In the genomic region with DNA sequence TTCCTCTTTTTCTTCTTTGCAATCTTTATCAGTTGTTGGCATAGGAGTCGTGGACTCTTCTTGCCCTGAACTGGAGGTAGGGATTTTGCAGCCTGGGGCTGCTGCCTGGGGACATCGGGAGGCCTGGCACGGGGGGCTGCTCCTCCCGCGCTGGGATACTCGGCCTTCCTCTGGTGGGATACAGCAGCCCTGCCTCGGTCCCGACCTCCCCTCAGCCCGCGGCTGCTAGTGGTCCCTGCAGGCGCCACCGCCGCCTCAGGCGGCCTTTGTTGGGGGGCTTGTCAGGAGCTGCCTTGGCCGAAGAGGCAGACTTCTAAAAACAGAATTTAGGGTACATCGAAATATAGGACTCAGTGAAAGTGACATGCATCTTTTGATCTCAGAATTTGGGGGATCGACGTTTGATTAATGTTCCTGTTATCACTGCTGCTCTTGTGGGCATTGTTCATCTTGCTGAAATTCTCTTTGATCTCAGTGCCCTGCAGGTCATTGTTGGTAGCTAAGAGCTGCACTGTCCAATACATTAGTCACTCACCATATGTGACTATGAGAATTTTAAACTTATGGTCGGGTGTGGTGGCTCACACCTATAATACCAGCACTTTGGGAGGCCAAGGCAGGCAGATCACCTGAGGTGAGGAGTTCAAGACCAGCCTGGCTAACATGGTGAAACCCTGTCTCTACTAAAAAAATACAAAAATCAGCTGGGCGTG, we compare ENCODE assay signal across 27 cellular contexts. TPM values are rescaled to one million over a fixed set of nuclear protein-coding genes. Genes with fewer than 3 reads are reported as not detected.
DNase-seq lines count a peak whose midpoint lies in the region; ATAC-seq, FAIRE-seq and TF ChIP-seq lines count a peak whose summit lies in the region.
"Had no signal": no experiment of that assay in that cellular context is flagged by ENCODE, and none has a peak within 500 bp of the region (broad histone marks: within the 10 kb centered on the region; RNA-seq: fewer than 3 reads in every experiment).

No MANE protein-coding gene starts in this region.

- CTCF ChIA-PET in HEK293 (lab: Yijun Ruan, JAX) (interaction anchor here (0.8 kb wide), 1 partner anchor 51 kb away, joined by 3 read pairs; no protein-coding TSS in a partner anchor), K562 (lab: Yijun Ruan, JAX; ENCODE audit: low intra/inter-chr PET ratio) (no interaction called here)

- no peak for TF ChIP-seq POLR2A in K562 (conservative IDR thresholded peaks at IDR 0.05)

- H3K4me1 Mint-ChIP-seq in stimulated activated naive CD8-positive, alpha-beta T cell treated with anti-CD3 and anti-CD28 coated beads, Interleukin-15, amount 100 ng/mL, for 72 hours = no peaks in the 10 kb centered on the region
- no peaks in the 10 kb centered on the region for H3K4me1 Mint-ChIP-seq in stimulated activated effector memory CD8-positive, alpha-beta T cell treated with anti-CD3 and anti-CD28 coated beads, Interleukin-12 subunit alpha, Interleukin-12 subunit beta, amount 100 ng/mL, for 72 hours

- peak; percentile 26 for ATAC-seq in stimulated activated naive CD8-positive, alpha-beta T cell treated with anti-CD3 and anti-CD28 coated beads, Interleukin-15, amount 100 ng/mL, for 72 hours
- ATAC-seq in stimulated activated naive CD8-positive, alpha-beta T cell treated with anti-CD3 and anti-CD28 coated beads, Interleukin-15, Interleukin-2, amounts not matched to agents 100 U/mL and 50 U/mL, for 24 hours = no peak
- ATAC-seq in K562 = no peak
- no peak for ATAC-seq in stimulated activated effector memory CD8-positive, alpha-beta T cell treated with anti-CD3 and anti-CD28 coated beads, Interleukin-12 subunit alpha, Interleukin-12 subunit beta, amount 100 ng/mL, for 72 hours
- ATAC-seq: T-cell had no signal

- H3K9ac ChIP-seq in K562 (ENCODE audit: insufficient read depth in 1 of 2, low read depth in 2 of 2, low read length in 2 of 2) = no peak overlapping the region; a peak in 1 of 4 replicates
- H3K9ac ChIP-seq: SK-N-SH had no signal

- in situ Hi-C loops in K562 (cut with MboI) = no loop called here

- H3K27me3 ChIP-seq in K562 (ENCODE audit: control insufficient read depth in 2 of 2, insufficient read depth in 2 of 2, low read length in 2 of 2) = peaks cover 0 to 5% of the 10 kb centered on the region in 2 experiments; a peak in 1 of 5 replicates

- H2AFZ ChIP-seq in K562 (ENCODE audit: low read depth, low read length) = no peak overlapping the region
- H2AFZ ChIP-seq: PC-9 had no signal

- FAIRE-seq in K562 (lab: Jason Lieb, UNC) = no peak
- FAIRE-seq: G401.6 had no signal

- DNase-seq in stimulated activated naive CD8-positive, alpha-beta T cell treated with anti-CD3 and anti-CD28 coated beads, Interleukin-15, amount 100 ng/mL, for 72 hours = no peak
- DNase-seq in stimulated activated naive CD8-positive, alpha-beta T cell treated with anti-CD3 and anti-CD28 coated beads, Interleukin-15, Interleukin-2, amounts not matched to agents 100 U/mL and 50 U/mL, for 24 hours = no peak
- no peak for DNase-seq in K562 (ENCODE audit: extremely low read depth in 1 of 4, low spot score in 3 of 4)
- DNase-seq in stimulated activated CD4-positive, alpha-beta T cell treated with anti-CD3 and anti-CD28 coated beads, Interleukin-12 subunit alpha, Interleukin-12 subunit beta, amount 100 ng/mL, for 4 hours = no peak
- DNase-seq in SKM-1 treated with dmso at 0.1 percent for 144 hours (lab: John Stamatoyannopoulos, UW; ENCODE audit: unreplicated experiment) = no peak
- no peak for DNase-seq in stimulated activated effector memory CD8-positive, alpha-beta T cell treated with anti-CD3 and anti-CD28 coated beads, Interleukin-12 subunit alpha, Interleukin-12 subunit beta, amount 100 ng/mL, for 72 hours (ENCODE audit: low spot score in 2 of 2)
- DNase-seq: C1 segment of cervical spinal cord; CD4-positive, alpha-beta memory T cell; COR-L47; DMS53; GOT3; HCEC 1CT; NCI-H1092 treated with DMSO at 0.1 percent for 48 hours; NCI-H1436; NCI-H187 treated with DMSO at 0.1 percent for 48 hours; NCI-H2107; NCI-H446; NCI-H524 treated with DMSO at 0.1 percent for 48 hours; NCI-H774; PC-9; SHP77 treated with DMSO at 0.1 percent for 48 hours; SK-N-SH; T-cell had no signal

- no peak overlapping the region for H3K4me2 ChIP-seq in K562 (ENCODE audit: insufficient read depth, low read length)
- H3K4me2 ChIP-seq: PC-9, SK-N-SH had no signal

- intact Hi-C loops in K562 (cut with micrococcal nuclease) = no loop called here

- H3K9me3 Mint-ChIP-seq in stimulated activated naive CD8-positive, alpha-beta T cell treated with anti-CD3 and anti-CD28 coated beads, Interleukin-15, amount 100 ng/mL, for 72 hours = no peaks in the 10 kb centered on the region
- no peaks in the 10 kb centered on the region for H3K9me3 Mint-ChIP-seq in stimulated activated effector memory CD8-positive, alpha-beta T cell treated with anti-CD3 and anti-CD28 coated beads, Interleukin-12 subunit alpha, Interleukin-12 subunit beta, amount 100 ng/mL, for 72 hours
- H3K9me3 Mint-ChIP-seq: IgD-negative memory B cell had no signal

- peaks cover 25% of the 10 kb centered on the region for H3K36me3 Mint-ChIP-seq in stimulated activated effector memory CD8-positive, alpha-beta T cell treated with anti-CD3 and anti-CD28 coated beads, Interleukin-12 subunit alpha, Interleukin-12 subunit beta, amount 100 ng/mL, for 72 hours

- H3K9me3 ChIP-seq in HEK293 (ENCODE audit: control insufficient read depth, insufficient read depth, low read depth, low read length) (no peaks in the 10 kb centered on the region), K562 (replicated peaks; ENCODE audit: control insufficient read depth, insufficient read depth, low read depth, low read length) (no peaks in the 10 kb centered on the region)
- H3K9me3 ChIP-seq: SK-N-SH had no signal

- H3K4me3 Mint-ChIP-seq in stimulated activated naive CD8-positive, alpha-beta T cell treated with anti-CD3 and anti-CD28 coated beads, Interleukin-15, amount 100 ng/mL, for 72 hours = no peak overlapping the region
- no peak overlapping the region for H3K4me3 Mint-ChIP-seq in stimulated activated effector memory CD8-positive, alpha-beta T cell treated with anti-CD3 and anti-CD28 coated beads, Interleukin-12 subunit alpha, Interleukin-12 subunit beta, amount 100 ng/mL, for 72 hours
- H3K4me3 Mint-ChIP-seq: CD4-positive, alpha-beta memory T cell; IgD-negative memory B cell; T-cell had no signal

- H3K79me2 ChIP-seq in K562 (ENCODE audit: control insufficient read depth, insufficient read depth, low read length) = no peaks in the 10 kb centered on the region

- no peak for TF ChIP-seq EP300 in K562 (IDR thresholded peaks at IDR 0.05; ENCODE audit: low read length)

- POLR2A ChIA-PET in HEK293 (lab: Yijun Ruan, JAX) = interaction anchor here (1.2 kb wide), 1 partner anchor 13 kb away, joined by 7 read pairs; no protein-coding TSS in a partner anchor
- POLR2A ChIA-PET in K562 (lab: Yijun Ruan, JAX) = interaction anchor here (0.6 to 1.3 kb wide), 4 partner anchors 10 to 140 kb away, joined by 3 to 4 read pairs (median 3); a partner anchor contains a TSS

- peaks cover 4% of the 10 kb centered on the region for H4K20me1 ChIP-seq in K562 (replicated peaks; ENCODE audit: control insufficient read depth, insufficient read depth, low read length)

- H3K4me1 ChIP-seq in HEK293 (ENCODE audit: control insufficient read depth, insufficient read depth, low read length) = no peaks in the 10 kb centered on the region
- peaks cover 0 to 5% of the 10 kb centered on the region in 2 experiments; a peak in 1 of 5 replicates for H3K4me1 ChIP-seq in K562 (replicated peaks in 1 of 2; ENCODE audit: control insufficient read depth in 2 of 2, insufficient read depth in 2 of 2, low read length in 2 of 2)

- H3K4me3 ChIP-seq in HEK293 (ENCODE audit: low read depth, low read length) = no peak overlapping the region
- no peak overlapping the region for H3K4me3 ChIP-seq in K562
- H3K4me3 ChIP-seq: PC-9 had no signal

- WGBS in K562 (ENCODE audit: insufficient coverage, low coverage, missing lambda C conversion rate) = 57% methylated on average over 19 of the region's 20 CpGs

- H3K27ac ChIP-seq in HEK293 (ENCODE audit: extremely low read depth, low read depth, low read length) (no peak overlapping the region), K562 (ENCODE audit: extremely low read depth, low read depth, low read length) (no peak overlapping the region)
- H3K27ac ChIP-seq: PC-9, RWPE1 had no signal

- TF ChIP-seq CTCF in HEK293 (tag by site-specific recombination; IDR thresholded peaks at IDR 0.05) (no peak), K562 (IDR thresholded peaks at IDR 0.05 in 2 of 3, conservative IDR thresholded peaks at IDR 0.05 in 1 of 3; ENCODE audit: insufficient read depth in 2 of 3, low read depth in 1 of 3, low read length in 3 of 3) (no peak)

- no peaks in the 10 kb centered on the region for H3K9me1 ChIP-seq in K562 (ENCODE audit: control insufficient read depth, insufficient read depth, low read length)

- no peak overlapping the region for H3K27ac Mint-ChIP-seq in stimulated activated naive CD8-positive, alpha-beta T cell treated with anti-CD3 and anti-CD28 coated beads, Interleukin-15, amount 100 ng/mL, for 72 hours
- H3K27ac Mint-ChIP-seq in stimulated activated effector memory CD8-positive, alpha-beta T cell treated with anti-CD3 and anti-CD28 coated beads, Interleukin-12 subunit alpha, Interleukin-12 subunit beta, amount 100 ng/mL, for 72 hours = no peak overlapping the region
- H3K27ac Mint-ChIP-seq: CD4-positive, alpha-beta memory T cell; IgD-negative memory B cell; T-cell had no signal

- no peaks in the 10 kb centered on the region for H3K27me3 Mint-ChIP-seq in stimulated activated naive CD8-positive, alpha-beta T cell treated with anti-CD3 and anti-CD28 coated beads, Interleukin-15, amount 100 ng/mL, for 72 hours
- H3K27me3 Mint-ChIP-seq: CD4-positive, alpha-beta memory T cell; T-cell had no signal

- no peak for TF ChIP-seq RAD21 in K562 (CRISPR knock-in tag; conservative IDR thresholded peaks at IDR 0.05 in 1 of 2, IDR thresholded peaks at IDR 0.05 in 1 of 2)

- BruUV-seq in K562 (replicated peaks; lab: Mats Ljungman, UMichigan) = no TSS peak

- H3K36me3 ChIP-seq in HEK293 (ENCODE audit: control insufficient read depth in 2 of 2, insufficient read depth in 1 of 2, low read length in 2 of 2) = peaks cover 22 to 23% of the 10 kb centered on the region in 2 experiments
- H3K36me3 ChIP-seq in K562 (ENCODE audit: control insufficient read depth, insufficient read depth, low read length) = peaks cover 16% of the 10 kb centered on the region; the same call in 1 of the 3 replicates

RNA-seq across cellular contexts. Expression of a gene that starts 16.3 kb away (rescaled TPM):
- 22.3 and 26.2 TPM in 2 replicates for total RNA-seq in K562 (2011; cell fraction: chromatin; rRNA removed; ENCODE audit: low replicate concordance)
- total RNA-seq in K562 (2011; cell fraction: nucleolus; rRNA removed) = 9.7 and 10.7 TPM in 2 replicates
- total RNA-seq in K562 (2011; cell fraction: nucleoplasm; rRNA removed) = 17.3 and 28.2 TPM in 2 replicates
- total RNA-seq in K562 (2014; rRNA removed) = 30.7 and 42.8 TPM in 2 replicates
- 62.1 and 77.0 TPM in 2 replicates for total RNA-seq in K562 (2014; rRNA removed; fragmentation: Illumina TruSeq; extraction: Trizol)
- total RNA-seq in K562 (2015; rRNA removed; fragmentation: Illumina TruSeq; extraction: Trizol) = 46.0 and 49.0 TPM in 2 replicates
- 83.6 and 91.0 TPM in 2 replicates for total RNA-seq in K562 (2021)
- 37.5 and 67.8 TPM in 2 replicates for polyA plus RNA-seq in K562 (2011; rRNA removed)
- polyA plus RNA-seq in K562 (2011; cell fraction: cytosol; rRNA removed) = 33.3 and 48.1 TPM in 2 replicates
- 17.3 and 18.2 TPM in 2 replicates for polyA plus RNA-seq in K562 (2011; cell fraction: nucleus; rRNA removed)
- 58.4 and 78.9 TPM in 2 replicates for polyA plus RNA-seq in K562 (2012)
- polyA plus RNA-seq in K562 (2014; fragmentation: Illumina TruSeq; extraction: Trizol) = 96.3 and 108 TPM in 2 replicates
- 10 to 100 TPM; 47.6 to 49.2 TPM for polyA plus RNA-seq in K562 (2014; fragmentation: Nextera tagmentation; extraction: Ambion mirVana)
- polyA plus RNA-seq in K562 (2014; rRNA removed) = 44.5 and 51.4 TPM in 2 replicates
- 31.8 and 55.4 TPM in 2 replicates for polyA minus RNA-seq in K562 (2011; rRNA and poly(A)+ RNA removed)
- polyA minus RNA-seq in K562 (2011; cell fraction: cytosol; rRNA and poly(A)+ RNA removed) = 21.8 and 29.9 TPM in 2 replicates
- 4.0 and 5.6 TPM in 2 replicates for polyA minus RNA-seq in K562 (2011; cell fraction: nucleus; rRNA and poly(A)+ RNA removed)

RNA-seq across cellular contexts. Expression of a gene that starts 30.7 kb away (rescaled TPM):
- 62.3 and 147 TPM in 2 replicates for total RNA-seq in K562 (2011; cell fraction: chromatin; rRNA removed; ENCODE audit: low replicate concordance)
- 25.3 and 36.8 TPM in 2 replicates for total RNA-seq in K562 (2011; cell fraction: nucleolus; rRNA removed)
- 76.0 and 124 TPM in 2 replicates for total RNA-seq in K562 (2011; cell fraction: nucleoplasm; rRNA removed)
- total RNA-seq in K562 (2014; rRNA removed) (24.2 and 29.2 TPM in 2 replicates), K562 (2014; rRNA removed; fragmentation: Illumina TruSeq; extraction: Trizol) (39.5 and 46.3 TPM in 2 replicates), K562 (2015; rRNA removed; fragmentation: Illumina TruSeq; extraction: Trizol) (34.3 and 36.9 TPM in 2 replicates), K562 (2021) (57.4 and 57.8 TPM in 2 replicates)
- polyA plus RNA-seq in K562 (2011; rRNA removed) (53.6 and 56.8 TPM in 2 replicates), K562 (2014; fragmentation: Illumina TruSeq; extraction: Trizol) (31.1 and 36.2 TPM in 2 replicates), K562 (2014; fragmentation: Nextera tagmentation; extraction: Ambion mirVana) (10 to 100 TPM; 38.4 to 43.5 TPM), K562 (2014; rRNA removed) (25.0 and 26.7 TPM in 2 replicates)
- polyA plus RNA-seq in K562 (2011; cell fraction: cytosol; rRNA removed) = 10.0 and 21.9 TPM in 2 replicates
- 34.4 and 43.5 TPM in 2 replicates for polyA plus RNA-seq in K562 (2011; cell fraction: nucleus; rRNA removed)
- 22.1 and 23.0 TPM in 2 replicates for polyA plus RNA-seq in K562 (2012)
- 107 and 120 TPM in 2 replicates for polyA minus RNA-seq in K562 (2011; rRNA and poly(A)+ RNA removed)
- 27.3 and 32.9 TPM in 2 replicates for polyA minus RNA-seq in K562 (2011; cell fraction: cytosol; rRNA and poly(A)+ RNA removed)
- polyA minus RNA-seq in K562 (2011; cell fraction: nucleus; rRNA and poly(A)+ RNA removed) = 45.1 and 81.6 TPM in 2 replicates

RNA-seq across cellular contexts. Expression of a gene that starts 44.1 kb away (rescaled TPM):
- 23.9 and 25.5 TPM in 2 replicates for total RNA-seq in K562 (2011; cell fraction: chromatin; rRNA removed; ENCODE audit: low replicate concordance)
- 13.4 and 14.2 TPM in 2 replicates for total RNA-seq in K562 (2011; cell fraction: nucleolus; rRNA removed)
- 14.6 and 16.1 TPM in 2 replicates for total RNA-seq in K562 (2011; cell fraction: nucleoplasm; rRNA removed)
- 6.5 and 7.3 TPM in 2 replicates for total RNA-seq in K562 (2014; rRNA removed)
- 13.8 and 14.3 TPM in 2 replicates for total RNA-seq in K562 (2014; rRNA removed; fragmentation: Illumina TruSeq; extraction: Trizol)
- total RNA-seq in K562 (2015; rRNA removed; fragmentation: Illumina TruSeq; extraction: Trizol) = 11.2 and 11.5 TPM in 2 replicates
- 12.6 and 13.4 TPM in 2 replicates for total RNA-seq in K562 (2021)
- polyA plus RNA-seq in K562 (2011; rRNA removed) = 7.7 and 9.1 TPM in 2 replicates
- 6.2 and 9.0 TPM in 2 replicates for polyA plus RNA-seq in K562 (2011; cell fraction: cytosol; rRNA removed)
- 16.3 and 17.8 TPM in 2 replicates for polyA plus RNA-seq in K562 (2011; cell fraction: nucleus; rRNA removed)
- polyA plus RNA-seq in K562 (2012) = 9.5 and 9.9 TPM in 2 replicates
- polyA plus RNA-seq in K562 (2014; fragmentation: Illumina TruSeq; extraction: Trizol) = 15.3 and 15.5 TPM in 2 replicates
- polyA plus RNA-seq in K562 (2014; fragmentation: Nextera tagmentation; extraction: Ambion mirVana) = 1 to 10 TPM; 3.7 to 4.7 TPM
- polyA plus RNA-seq in K562 (2014; rRNA removed) = 7.7 and 8.6 TPM in 2 replicates
- 11.9 and 14.3 TPM in 2 replicates for polyA minus RNA-seq in K562 (2011; rRNA and poly(A)+ RNA removed)
- 5.4 and 7.9 TPM in 2 replicates for polyA minus RNA-seq in K562 (2011; cell fraction: cytosol; rRNA and poly(A)+ RNA removed)
- 7.1 and 10.7 TPM in 2 replicates for polyA minus RNA-seq in K562 (2011; cell fraction: nucleus; rRNA and poly(A)+ RNA removed)
